ENCODE assay signal across 20 cellular contexts in the genomic region with DNA sequence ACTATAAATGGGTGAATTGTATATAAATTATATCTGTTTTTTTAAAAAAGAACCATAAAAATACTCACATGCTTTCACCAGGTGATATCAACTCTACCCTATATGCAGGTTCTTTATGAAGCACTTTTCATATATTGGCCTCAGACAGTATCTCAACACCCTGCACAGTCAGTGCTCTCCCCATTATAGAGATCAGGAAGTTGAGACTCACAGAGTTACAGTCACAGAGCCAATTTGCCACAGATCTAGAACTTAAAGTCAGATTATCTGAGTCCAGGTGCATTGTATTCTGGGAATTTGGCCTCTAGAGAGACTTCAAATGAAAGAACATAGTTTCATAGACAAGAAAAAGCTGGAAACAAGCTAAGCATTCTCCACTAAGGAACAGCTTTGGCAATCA. TPM values are rescaled to one million over a fixed set of nuclear protein-coding genes. Genes with fewer than 3 reads are reported as not detected.
DNase-seq lines count a peak whose midpoint lies in the region; ATAC-seq and TF ChIP-seq lines count a peak whose summit lies in the region.
"Had no signal": no experiment of that assay in that cellular context is flagged by ENCODE, and none has a peak within 500 bp of the region (broad histone marks: within the 10 kb centered on the region; RNA-seq: fewer than 3 reads in every experiment).

No MANE protein-coding gene starts in this region.

- in situ Hi-C loops in transverse colon (cut with MboI; ENCODE audit: low pct_ligation_motif_present in 1 of 4, low pct_unique_long_range_greater_than_20kb in 1 of 4, low sequenced_read_pairs in 3 of 4): no loop called here

- TF ChIP-seq CTCF in right atrium auricular region (IDR thresholded peaks at IDR 0.05) (no peak), heart left ventricle (IDR thresholded peaks at IDR 0.05) (no peak), OCI-LY3 (IDR thresholded peaks at IDR 0.05; ENCODE audit: low read depth, low read length) (no peak), transverse colon (IDR thresholded peaks at IDR 0.05) (no peak)

- no peak overlapping the region for H3K4me3 ChIP-seq in right atrium auricular region
- H3K4me3 ChIP-seq in heart left ventricle: no peak overlapping the region
- no peak overlapping the region for H3K4me3 ChIP-seq in OCI-LY3 (ENCODE audit: low read length)
- H3K4me3 ChIP-seq in transverse colon: no peak overlapping the region
- H3K4me3 ChIP-seq: A549, MG63, SK-N-MC had no signal

- peaks cover 29 to 54% of the 10 kb centered on the region in 2 donors for H3K4me1 Mint-ChIP-seq in immature natural killer cell

- H3K36me3 ChIP-seq in right atrium auricular region: no peaks in the 10 kb centered on the region
- no peaks in the 10 kb centered on the region for H3K36me3 ChIP-seq in heart left ventricle
- peaks cover 3% of the 10 kb centered on the region for H3K36me3 ChIP-seq in OCI-LY3 (replicated peaks; ENCODE audit: low read depth, low read length)
- no peaks in the 10 kb centered on the region for H3K36me3 ChIP-seq in transverse colon
- H3K36me3 ChIP-seq: MG63 had no signal

- peaks cover 5 to 75% of the 10 kb centered on the region in 2 donors for H3K4me1 ChIP-seq in right atrium auricular region
- H3K4me1 ChIP-seq in heart left ventricle: peaks cover 5 to 71% (median 34%) of the 10 kb centered on the region in 12 donors
- H3K4me1 ChIP-seq in OCI-LY3 (ENCODE audit: low read length): peaks cover 50% of the 10 kb centered on the region
- peaks cover 19 to 81% (median 56%) of the 10 kb centered on the region in 4 donors for H3K4me1 ChIP-seq in transverse colon

- intact Hi-C loops in heart left ventricle (cut with DNase I): loop anchor here in 1 of 10 donors (2.0 kb wide), 1 partner anchor 23 kb away; no protein-coding TSS in a partner anchor
- intact Hi-C loops in transverse colon (cut with DNase I; ENCODE audit: low total_unique reads): no loop called here

- peaks cover 2% of the 10 kb centered on the region; the same call in 1 of the 2 replicates for H3K79me2 ChIP-seq in OCI-LY3 (ENCODE audit: low read length)

- ATAC-seq in heart left ventricle (no peak), GM19395 (IDR thresholded peaks at IDR 0.05; ENCODE audit: unreplicated experiment) (no peak), HG03139 (IDR thresholded peaks at IDR 0.05; ENCODE audit: unreplicated experiment) (no peak)
- ATAC-seq: A549 had no signal

- H3K27me3 ChIP-seq in right atrium auricular region (no peaks in the 10 kb centered on the region), heart left ventricle (no peaks in the 10 kb centered on the region), OCI-LY3 (ENCODE audit: low read depth, low read length) (no peaks in the 10 kb centered on the region), transverse colon (no peaks in the 10 kb centered on the region)
- H3K27me3 ChIP-seq: MG63 had no signal

- peak overlapping the region; percentile 70 to 80 for H3K27ac ChIP-seq in right atrium auricular region
- peak overlapping the region in 4 of 12 donors; percentile 17 to 79 (median 70) for H3K27ac ChIP-seq in heart left ventricle
- peak overlapping the region; percentile 96; the same call in 1 of the 2 replicates for H3K27ac ChIP-seq in OCI-LY3 (ENCODE audit: low read length)
- H3K27ac ChIP-seq in transverse colon: peak overlapping the region; percentile 67 to 79 (median 74)
- H3K27ac ChIP-seq: A549, SK-N-MC had no signal

- no peaks in the 10 kb centered on the region for H3K36me3 Mint-ChIP-seq in immature natural killer cell

- H2AFZ ChIP-seq in OCI-LY3 (ENCODE audit: low read depth, low read length): no peak overlapping the region

- H3K9me3 ChIP-seq in right atrium auricular region (no peaks in the 10 kb centered on the region), heart left ventricle (no peaks in the 10 kb centered on the region), OCI-LY3 (ENCODE audit: insufficient read depth, low read length) (no peaks in the 10 kb centered on the region), transverse colon (no peaks in the 10 kb centered on the region)
- H3K9me3 ChIP-seq: A549, MG63 had no signal

- peaks cover 5 to 11% (median 9%) of the 10 kb centered on the region in 3 donors for H3K27me3 Mint-ChIP-seq in immature natural killer cell (ENCODE audit: low read depth in 3 of 3)

- H3K9me3 Mint-ChIP-seq in immature natural killer cell: no peaks in the 10 kb centered on the region

- peak overlapping the region; percentile 87; the same call in 1 of the 2 replicates for H3K4me2 ChIP-seq in OCI-LY3 (ENCODE audit: low read length)
- H3K4me2 ChIP-seq: A549 had no signal

- no peak overlapping the region; the same call in 1 of the 2 replicates for H3K9ac ChIP-seq in OCI-LY3 (ENCODE audit: low read length)

- TF ChIP-seq EP300 in transverse colon (IDR thresholded peaks at IDR 0.05; ENCODE audit: low read depth): no peak

- DNase-seq in right atrium auricular region (ENCODE audit: low spot score) (no peak), heart left ventricle (no peak), immature natural killer cell (no peak), transverse colon (no peak), inferior parietal cortex (ENCODE audit: extremely low spot score) (no peak)
- DNase-seq: DMS79 treated with DMSO at 0.1 percent for 48 hours, Kasumi-1, MG63, NCI-H1048, NCI-H1436, NCI-H2029, NCI-H2171 treated with DMSO at 0.1 percent for 48 hours, NCI-H446, NCI-H69, SHP77 had no signal

- H3K4me3 Mint-ChIP-seq in immature natural killer cell: no peak overlapping the region

- H3K27ac Mint-ChIP-seq in immature natural killer cell: peak overlapping the region; percentile 40 to 99 (median 90)

- H4K20me1 ChIP-seq in OCI-LY3 (ENCODE audit: insufficient read depth, low read length): no peaks in the 10 kb centered on the region

- no peak for TF ChIP-seq POLR2A in heart left ventricle (IDR thresholded peaks at IDR 0.05)
- TF ChIP-seq POLR2A in transverse colon (IDR thresholded peaks at IDR 0.05): no peak

RNA-seq across cellular contexts. Expression of a gene that starts 38.1 kb away (rescaled TPM):
- total RNA-seq in right atrium auricular region (10 to 100 TPM; 28.8 to 57.6 TPM), heart left ventricle (10 to 100 TPM; 20.4 to 56.2 (median 26.4) TPM), transverse colon (100 to 1,000 TPM in 3 of 4 donors, 10 to 100 TPM in 1; 45.1 to 244 (median 107) TPM)
- polyA plus RNA-seq in heart left ventricle (10 to 100 TPM; 24.6 to 30.9 TPM), immature natural killer cell (1 to 10 TPM; 4.5 to 7.3 (median 5.1) TPM)
